Comparison of ENCODE assay signal across 8 cellular contexts in the genomic region with DNA sequence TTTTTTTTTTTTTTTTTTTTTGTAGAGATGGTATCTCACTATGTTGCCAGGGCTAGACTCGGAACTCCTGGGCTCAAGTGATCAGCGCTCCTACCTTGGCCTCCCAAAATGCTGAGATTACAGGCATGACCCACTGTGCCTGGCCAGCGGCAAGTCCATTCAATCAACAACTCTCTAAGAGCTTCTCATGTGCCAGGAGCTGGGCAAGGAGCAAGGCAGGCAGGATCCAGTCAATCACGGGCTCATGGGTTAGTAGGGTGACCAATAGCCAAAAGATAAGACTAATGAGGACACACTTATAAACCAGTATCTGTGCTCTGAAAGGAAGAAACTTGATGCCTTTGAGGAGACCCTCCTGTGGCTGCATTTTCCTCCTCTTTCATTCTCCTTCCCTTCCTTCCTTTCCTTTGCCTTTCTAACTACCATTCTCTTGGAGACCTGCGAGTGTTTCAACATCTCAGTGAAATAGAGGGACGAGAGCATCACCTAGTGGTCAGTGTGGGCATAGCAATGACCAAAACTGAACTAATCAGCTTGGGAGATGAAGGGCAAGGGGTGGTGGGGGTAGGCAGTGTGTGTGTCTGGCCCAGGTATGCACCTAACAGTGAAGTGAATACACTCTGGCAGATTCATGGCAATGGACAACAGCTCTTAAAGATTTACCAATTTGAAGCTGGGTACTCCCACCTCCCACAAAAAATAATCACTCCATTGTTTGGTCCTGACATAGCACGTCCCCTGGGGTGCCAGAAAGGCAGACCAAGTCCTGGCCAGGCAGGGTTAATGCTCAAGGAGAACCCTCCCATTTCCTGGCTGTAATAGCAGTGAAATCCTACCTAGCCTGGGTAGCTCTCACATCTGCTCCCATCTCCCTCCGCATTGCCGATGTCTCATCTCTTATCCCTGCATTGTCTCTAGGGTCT. TPM values are rescaled to one million over a fixed set of nuclear protein-coding genes. Genes with fewer than 3 reads are reported as not detected.
DNase-seq lines count a peak whose midpoint lies in the region; ATAC-seq and TF ChIP-seq lines count a peak whose summit lies in the region.

No MANE protein-coding gene starts in this region.

- no peaks in the 10 kb centered on the region for H3K9me3 ChIP-seq in thyroid gland

- peak in 2 of 3 donors; percentile 90 to 97 for TF ChIP-seq CTCF in omental fat pad (IDR thresholded peaks at IDR 0.05)
- TF ChIP-seq CTCF in thyroid gland (IDR thresholded peaks at IDR 0.05), result peak; percentile 94 to 100 (median 99)

- H3K27me3 ChIP-seq in thyroid gland, result no peaks in the 10 kb centered on the region

- no peak overlapping the region for H3K27ac ChIP-seq in thyroid gland

- peak; percentile 52 for ATAC-seq in omental fat pad (ENCODE audit: low FRiP score)
- ATAC-seq in HG02973 (IDR thresholded peaks at IDR 0.05; ENCODE audit: unreplicated experiment), result no peak

- no peak overlapping the region for H3K4me3 ChIP-seq in Jurkat, Clone E6-1 (ENCODE audit: low read length)
- H3K4me3 ChIP-seq in thyroid gland (replicated peaks in 1 of 3), result no peak overlapping the region

- TF ChIP-seq POLR2A in thyroid gland (IDR thresholded peaks at IDR 0.05), result no peak

- H3K36me3 ChIP-seq in thyroid gland, result no peaks in the 10 kb centered on the region

- H3K4me1 ChIP-seq in thyroid gland, result peaks cover 10 to 18% of the 10 kb centered on the region in 2 donors

- intact Hi-C loops in thyroid gland (cut with DNase I), result loop anchor here (5.0 to 10.0 kb wide), 2 partner anchors 46 to 178 kb away; a partner anchor contains a TSS

- WGBS in thyroid gland, 2 donors, result 53 to 58% methylated on average over 9 of the region's 9 CpGs

- DNase-seq in DMS114 treated with DMSO at 0.1 percent for 48 hours (lab: John Stamatoyannopoulos, UW; ENCODE audit: unreplicated experiment) (peak; percentile 87), RPMI7951 (ENCODE audit: low read depth) (peak; percentile 67), activated T-helper 1 cell treated with Interleukin-2 at 50 U/mL for 16 hours (ENCODE audit: low read depth) (peak; percentile 50), fibroblast of the conjunctiva (ENCODE audit: low read depth) (peak; percentile 44), omental fat pad (ENCODE audit: low spot score) (peak; percentile 83), thyroid gland (peak; percentile 77 to 80)
- DNase-seq in Jurkat, Clone E6-1 (ENCODE audit: low read depth, low spot score), result peak; percentile 72

RNA-seq across cellular contexts. Expression of a gene that starts 6.2 kb away (rescaled TPM):
- 2.8 TPM for polyA plus RNA-seq in Jurkat, Clone E6-1 (2012; ENCODE audit: insufficient read depth, insufficient read length)
- 9.7 and 14.9 TPM in 2 replicates for total RNA-seq in RPMI7951 (2014; rRNA removed; shearing (Covaris generic))
- 10 to 100 TPM in 2 of 4 donors, 1 to 10 TPM in 2; 6.9 to 14.4 (median 9.4) TPM for total RNA-seq in omental fat pad
- 10 to 100 TPM; 14.2 to 23.1 (median 16.4) TPM for total RNA-seq in thyroid gland

RNA-seq across cellular contexts. Expression of a gene that starts 12.5 kb away (rescaled TPM):
- polyA plus RNA-seq in Jurkat, Clone E6-1 (2012; ENCODE audit: insufficient read depth, insufficient read length), result 551 TPM
- 133 and 184 TPM in 2 replicates for total RNA-seq in RPMI7951 (2014; rRNA removed; shearing (Covaris generic))
- total RNA-seq in omental fat pad (100 to 1,000 TPM in 1 of 4 donors, 10 to 100 TPM in 3; 47.6 to 103 (median 69.7) TPM), thyroid gland (100 to 1,000 TPM; 103 to 235 (median 166) TPM)

RNA-seq across cellular contexts. Expression of a gene that starts 43.7 kb away (rescaled TPM):
- polyA plus RNA-seq in Jurkat, Clone E6-1 (2012; ENCODE audit: insufficient read depth, insufficient read length), result 5.2 TPM
- total RNA-seq in RPMI7951 (2014; rRNA removed; shearing (Covaris generic)), result 38.9 and 41.2 TPM in 2 replicates
- total RNA-seq in omental fat pad (10 to 100 TPM; 45.0 to 89.9 (median 59.8) TPM), thyroid gland (100 to 1,000 TPM in 1 of 4 donors, 10 to 100 TPM in 3; 72.1 to 136 (median 88.2) TPM)

RNA-seq across cellular contexts. Expression of a gene that starts 45.0 kb away (rescaled TPM):
- 11.7 TPM for polyA plus RNA-seq in Jurkat, Clone E6-1 (2012; ENCODE audit: insufficient read depth, insufficient read length)
- total RNA-seq in RPMI7951 (2014; rRNA removed; shearing (Covaris generic)), result 4.0 and 4.4 TPM in 2 replicates
- total RNA-seq in omental fat pad (1 to 10 TPM in 3 of 4 donors, under 1 TPM in 1; 0.60 to 4.6 (median 2.6) TPM), thyroid gland (10 to 100 TPM in 2 of 4 donors, 1 to 10 TPM in 2; 7.6 to 16.7 (median 10.1) TPM)
